ENCODE assay signal across 10 cellular contexts in genomic region chr19:30406220-30406944, GRCh38. TPM values are rescaled to one million over a fixed set of nuclear protein-coding genes. Genes with fewer than 3 reads are reported as not detected.
DNase-seq lines count a peak whose midpoint lies in the region; ATAC-seq lines count a peak whose summit lies in the region.
"Had no signal": no experiment of that assay in that cellular context is flagged by ENCODE, and none has a peak within 500 bp of the region (broad histone marks: within the 10 kb centered on the region; RNA-seq: fewer than 3 reads in every experiment).

No MANE protein-coding gene starts in this region.

- ATAC-seq in GM18861 (IDR thresholded peaks at IDR 0.05; ENCODE audit: unreplicated experiment) (no peak), GM21737 (IDR thresholded peaks at IDR 0.05; ENCODE audit: unreplicated experiment) (no peak)

- DNase-seq in AG08396 (ENCODE audit: low spot score): peak; percentile 61
- DNase-seq in HuH-7.5 (ENCODE audit: low spot score): peak; percentile 23
- peak; percentile 23 for DNase-seq in cerebellum (ENCODE audit: low spot score)
- peak; percentile 82 for DNase-seq in medulla oblongata (ENCODE audit: extremely low spot score)
- DNase-seq in NCI-H2081 (lab: John Stamatoyannopoulos, UW): no peak
- no peak for DNase-seq in stimulated activated naive CD4-positive, alpha-beta T cell treated with Interleukin-2 at 50 U/mL for 16 hours (lab: John Stamatoyannopoulos, UW)
- DNase-seq: uterus had no signal

RNA-seq across cellular contexts. Expression of gene ZNF536, which starts 34.2 kb away (rescaled TPM):
- total RNA-seq in cerebellum: 77.1 TPM
- total RNA-seq: epithelial cell of proximal tubule had no signal

Comparison
In these comparisons a context has a peak if more than half of its experiments do, and no peak if none do; other contexts are left out.
1. DNase-seq: peak in AG08396 (single experiment), HuH-7.5 (single experiment), cerebellum (single experiment) and medulla oblongata (single experiment); none in NCI-H2081 (0 of 2) and stimulated activated naive CD4-positive, alpha-beta T cell treated with Interleukin-2 at 50 U/mL for 16 hours (single experiment).